Comparison of ENCODE assay signal across 9 cellular contexts in the genomic region with DNA sequence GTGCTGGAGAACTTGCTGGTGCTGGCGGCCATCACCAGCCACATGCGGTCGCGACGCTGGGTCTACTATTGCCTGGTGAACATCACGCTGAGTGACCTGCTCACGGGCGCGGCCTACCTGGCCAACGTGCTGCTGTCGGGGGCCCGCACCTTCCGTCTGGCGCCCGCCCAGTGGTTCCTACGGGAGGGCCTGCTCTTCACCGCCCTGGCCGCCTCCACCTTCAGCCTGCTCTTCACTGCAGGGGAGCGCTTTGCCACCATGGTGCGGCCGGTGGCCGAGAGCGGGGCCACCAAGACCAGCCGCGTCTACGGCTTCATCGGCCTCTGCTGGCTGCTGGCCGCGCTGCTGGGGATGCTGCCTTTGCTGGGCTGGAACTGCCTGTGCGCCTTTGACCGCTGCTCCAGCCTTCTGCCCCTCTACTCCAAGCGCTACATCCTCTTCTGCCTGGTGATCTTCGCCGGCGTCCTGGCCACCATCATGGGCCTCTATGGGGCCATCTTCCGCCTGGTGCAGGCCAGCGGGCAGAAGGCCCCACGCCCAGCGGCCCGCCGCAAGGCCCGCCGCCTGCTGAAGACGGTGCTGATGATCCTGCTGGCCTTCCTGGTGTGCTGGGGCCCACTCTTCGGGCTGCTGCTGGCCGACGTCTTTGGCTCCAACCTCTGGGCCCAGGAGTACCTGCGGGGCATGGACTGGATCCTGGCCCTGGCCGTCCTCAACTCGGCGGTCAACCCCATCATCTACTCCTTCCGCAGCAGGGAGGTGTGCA. TPM values are rescaled to one million over a fixed set of nuclear protein-coding genes. Genes with fewer than 3 reads are reported as not detected.
DNase-seq lines count a peak whose midpoint lies in the region; ATAC-seq and TF ChIP-seq lines count a peak whose summit lies in the region.
"Had no signal": no experiment of that assay in that cellular context is flagged by ENCODE, and none has a peak within 500 bp of the region (broad histone marks: within the 10 kb centered on the region; RNA-seq: fewer than 3 reads in every experiment).

No MANE protein-coding gene starts in this region.

- no peak for ATAC-seq in thoracic aorta (ENCODE audit: insufficient number of reproducible peaks, low FRiP score, low read depth)
- no peak for ATAC-seq in GM19351 (IDR thresholded peaks at IDR 0.05; ENCODE audit: unreplicated experiment)
- no peak for ATAC-seq in HG03457 (IDR thresholded peaks at IDR 0.05; ENCODE audit: unreplicated experiment)
- ATAC-seq: HCT116 had no signal

- TF ChIP-seq CTCF in OCI-LY7 (conservative IDR thresholded peaks at IDR 0.05; ENCODE audit: low read length): no peak; the same call in 1 of the 2 replicates
- TF ChIP-seq CTCF in esophagus muscularis mucosa (IDR thresholded peaks at IDR 0.05): no peak
- TF ChIP-seq CTCF in thoracic aorta (IDR thresholded peaks at IDR 0.05): no peak

- no peaks in the 10 kb centered on the region for H3K79me2 ChIP-seq in OCI-LY7 (ENCODE audit: insufficient read depth, low read depth, low read length)

- WGBS in esophagus muscularis mucosa: 85% methylated on average over 38 of the region's 52 CpGs

- TF ChIP-seq POLR2A in esophagus muscularis mucosa (IDR thresholded peaks at IDR 0.05; ENCODE audit: low read depth): no peak

- H3K27ac ChIP-seq in OCI-LY7 (ENCODE audit: low read depth, low read length, poor library complexity, severe bottlenecking): peak overlapping the region; percentile 97
- peak overlapping the region in 3 of 4 donors; percentile 32 to 35 (median 34) for H3K27ac ChIP-seq in esophagus muscularis mucosa (replicated peaks in 1 of 4)
- H3K27ac ChIP-seq in thoracic aorta: no peak overlapping the region

- no peak for TF ChIP-seq EP300 in esophagus muscularis mucosa (IDR thresholded peaks at IDR 0.05)

- H2AFZ ChIP-seq in OCI-LY7 (ENCODE audit: low read length): peak overlapping the region; percentile 68

- peak overlapping the region; percentile 94 for H3K4me2 ChIP-seq in OCI-LY7 (ENCODE audit: low read length)

- H3K4me3 ChIP-seq in OCI-LY7 (ENCODE audit: low read depth, low read length, poor library complexity, severe bottlenecking): peak overlapping the region; percentile 71
- peak overlapping the region; percentile 23 to 51 (median 28) for H3K4me3 ChIP-seq in esophagus muscularis mucosa
- H3K4me3 ChIP-seq in thoracic aorta: peak overlapping the region; percentile 53

- H3K4me1 ChIP-seq in OCI-LY7 (ENCODE audit: insufficient read depth, low read length, poor library complexity, severe bottlenecking): peaks cover 63% of the 10 kb centered on the region
- peaks cover 0 to 7% (median 2%) of the 10 kb centered on the region in 4 donors for H3K4me1 ChIP-seq in esophagus muscularis mucosa
- no peaks in the 10 kb centered on the region for H3K4me1 ChIP-seq in thoracic aorta (ENCODE audit: control insufficient read depth in 1 of 2, low read depth in 2 of 2)

- no peaks in the 10 kb centered on the region for H3K36me3 ChIP-seq in OCI-LY7 (ENCODE audit: insufficient read depth, low read length)
- no peaks in the 10 kb centered on the region for H3K36me3 ChIP-seq in esophagus muscularis mucosa
- H3K36me3 ChIP-seq in thoracic aorta: no peaks in the 10 kb centered on the region

- H3K27me3 ChIP-seq in esophagus muscularis mucosa (no peaks in the 10 kb centered on the region), thoracic aorta (replicated peaks; ENCODE audit: insufficient read depth) (no peaks in the 10 kb centered on the region)

- DNase-seq in activated CD4-positive, alpha-beta T cell treated with anti-CD3 and anti-CD28 coated beads for 48 hours: peak; percentile 55
- DNase-seq in activated CD4-positive, alpha-beta T cell treated with anti-CD3 and anti-CD28 coated beads for 1 hour: no peak
- peak; percentile 33 for DNase-seq in OCI-LY7 (ENCODE audit: low spot score)
- DNase-seq in esophagus muscularis mucosa (ENCODE audit: extremely low spot score): no peak
- no peak for DNase-seq in thoracic aorta (ENCODE audit: low spot score)
- no peak for DNase-seq in SHP77 (lab: John Stamatoyannopoulos, UW)

- CTCF ChIA-PET in OCI-LY7 (lab: Charles Lee; ENCODE audit: unreplicated experiment): interaction anchor here (0.5 kb wide), 1 partner anchor 84 kb away, joined by 13 read pairs; no protein-coding TSS in a partner anchor

- BruUV-seq in OCI-LY7 (replicated peaks; lab: Mats Ljungman, UMichigan): TSS peak; percentile 68

- no peaks in the 10 kb centered on the region for H3K9me3 ChIP-seq in OCI-LY7 (ENCODE audit: low read length)
- H3K9me3 ChIP-seq in esophagus muscularis mucosa: no peaks in the 10 kb centered on the region
- no peaks in the 10 kb centered on the region for H3K9me3 ChIP-seq in thoracic aorta

- H4K20me1 ChIP-seq in OCI-LY7 (ENCODE audit: insufficient read depth, low read length): no peaks in the 10 kb centered on the region

- intact Hi-C loops in OCI-LY7 (cut with micrococcal nuclease; ENCODE audit: unreplicated experiment): no loop called here
- intact Hi-C loops in esophagus muscularis mucosa (cut with DNase I): no loop called here

- H3K9me2 ChIP-seq in OCI-LY7 (ENCODE audit: insufficient read depth, low read length): no peaks in the 10 kb centered on the region

- POLR2A ChIA-PET in OCI-LY7 (lab: Charles Lee): interaction anchor here (0.9 kb wide), 1 partner anchor 583 kb away, joined by 3 read pairs; the partner anchor contains the start of gene MRPL54

RNA-seq across cellular contexts. Expression of gene S1PR4, which starts 0.6 kb away (rescaled TPM):
- total RNA-seq in OCI-LY7 (2014; rRNA removed; shearing (Covaris generic)): 25.9 and 34.1 TPM in 2 replicates
- total RNA-seq in OCI-LY7 (2022) (25.8 and 26.5 TPM in 2 replicates), esophagus muscularis mucosa (1 to 10 TPM in 3 of 4 donors, under 1 TPM in 1; 0.42 to 5.5 (median 2.4) TPM), thoracic aorta (1 to 10 TPM; 1.2 to 6.4 TPM)

RNA-seq across cellular contexts. Expression of gene NCLN, which starts 6.6 kb away (rescaled TPM):
- total RNA-seq in OCI-LY7 (2014; rRNA removed; shearing (Covaris generic)): 33.2 and 49.2 TPM in 2 replicates
- total RNA-seq in OCI-LY7 (2022) (52.7 and 61.9 TPM in 2 replicates), esophagus muscularis mucosa (10 to 100 TPM; 26.2 to 33.6 (median 29.7) TPM), thoracic aorta (10 to 100 TPM; 29.4 to 40.4 TPM)

RNA-seq across cellular contexts. Expression of gene GNA15, which starts 43.3 kb away (rescaled TPM):
- total RNA-seq in OCI-LY7 (2014; rRNA removed; shearing (Covaris generic)): not detected in 2 replicates
- total RNA-seq in OCI-LY7 (2022) (not detected in 2 replicates), esophagus muscularis mucosa (10 to 100 TPM in 1 of 4 donors, 1 to 10 TPM in 3; 4.3 to 13.8 (median 5.3) TPM), thoracic aorta (10 to 100 TPM; 13.0 to 14.0 TPM)

RNA-seq across cellular contexts. Expression of gene CELF5, which starts 45.3 kb away (rescaled TPM):
- total RNA-seq in OCI-LY7 (2014; rRNA removed; shearing (Covaris generic)): 0.13 TPM in 1 of 2 replicates, not detected in the other
- total RNA-seq in OCI-LY7 (2022) (not detected in 2 replicates), esophagus muscularis mucosa (under 1 TPM in 1 of 4 donors, not detected in 3; 0.17 TPM), thoracic aorta (not detected)

Comparison
In these comparisons a context has a peak if more than half of its experiments do, and no peak if none do; other contexts are left out.
1. DNase-seq: peak in activated CD4-positive, alpha-beta T cell treated with anti-CD3 and anti-CD28 coated beads for 48 hours (single experiment) and OCI-LY7 (single experiment); none in activated CD4-positive, alpha-beta T cell treated with anti-CD3 and anti-CD28 coated beads for 1 hour (single experiment), esophagus muscularis mucosa (single experiment), thoracic aorta (single experiment) and SHP77 (0 of 2).
2. H3K27ac ChIP-seq: peak in OCI-LY7 (single experiment) and esophagus muscularis mucosa (3 of 4); none in thoracic aorta (0 of 2).
3. RNA of gene GNA15, which starts 43.3 kb away (total RNA-seq): 13.0 to 14.0 TPM in thoracic aorta and 4.3 to 13.8 TPM in esophagus muscularis mucosa; not detected in OCI-LY7; every median in the first group is over 4 times any median in the second.
4. Peak in every context shown above with its lines, with median percentiles within 50 percentile points of each other: H3K4me3 ChIP-seq.